8 cellular contexts compared by ENCODE assay signal in the genomic region with DNA sequence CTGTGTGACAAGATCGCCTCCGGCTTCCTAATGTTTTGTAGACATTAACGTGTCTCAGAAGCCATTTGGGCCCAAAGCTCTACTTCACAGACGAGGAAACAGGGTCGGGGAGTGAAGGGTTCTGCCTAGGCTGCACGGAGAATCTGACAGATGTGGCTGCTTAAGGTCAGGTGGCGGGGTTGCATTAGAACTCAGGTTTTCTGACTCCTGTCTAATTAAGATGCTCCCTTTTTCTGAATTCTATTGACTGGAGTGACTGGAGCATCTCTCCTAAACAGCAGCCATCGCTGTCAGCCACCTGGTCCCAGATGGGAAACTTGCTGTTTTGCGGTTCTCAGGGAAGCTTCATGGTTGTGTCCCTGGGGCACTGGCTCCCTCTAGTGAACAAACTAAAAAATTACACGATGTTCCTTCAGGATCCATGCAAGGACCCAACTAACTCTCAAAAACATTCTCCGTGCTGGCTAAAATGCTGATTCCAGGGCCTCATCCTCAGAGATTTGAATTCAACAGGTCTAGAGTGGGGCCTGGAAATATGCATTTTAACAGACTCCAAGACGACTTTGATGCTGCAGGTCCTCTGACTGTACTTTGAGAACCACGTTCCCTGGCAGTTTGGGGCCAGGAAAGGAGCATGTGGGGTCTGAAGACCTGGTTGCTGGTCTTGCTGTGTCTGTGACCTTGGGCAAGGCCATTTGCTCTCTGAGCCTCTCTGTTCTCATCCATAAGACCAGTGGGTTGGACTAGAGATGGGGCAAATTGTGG.
DNase-seq lines count a peak whose midpoint lies in the region; ATAC-seq and TF ChIP-seq lines count a peak whose summit lies in the region.

No MANE protein-coding gene starts in this region.

- no peaks in the 10 kb centered on the region for H3K36me3 ChIP-seq in CD4-positive, CD25-positive, alpha-beta regulatory T cell (ENCODE audit: control insufficient read depth, insufficient read depth, low read length)
- H3K36me3 ChIP-seq in HCT116 (ENCODE audit: control insufficient read depth in 1 of 2, insufficient read depth in 2 of 2, low read length in 2 of 2) (no peaks in the 10 kb centered on the region), OCI-LY7 (ENCODE audit: insufficient read depth, low read length) (no peaks in the 10 kb centered on the region), parathyroid adenoma (ENCODE audit: control insufficient read depth, insufficient read depth, low read length) (no peaks in the 10 kb centered on the region)

- H3K79me2 ChIP-seq in HCT116 (ENCODE audit: insufficient read depth, low read length), result no peaks in the 10 kb centered on the region
- H3K79me2 ChIP-seq in OCI-LY7 (ENCODE audit: insufficient read depth, low read depth, low read length), result no peaks in the 10 kb centered on the region
- H3K79me2 ChIP-seq in parathyroid adenoma, result no peaks in the 10 kb centered on the region

- H4K20me1 ChIP-seq in HCT116 (ENCODE audit: insufficient read depth) (no peaks in the 10 kb centered on the region), OCI-LY7 (ENCODE audit: insufficient read depth, low read length) (no peaks in the 10 kb centered on the region)

- peaks cover 0 to 10% (median 2%) of the 10 kb centered on the region in 7 donors for H3K9me3 Mint-ChIP-seq in CD4-positive, CD25-positive, alpha-beta regulatory T cell
- H3K9me3 Mint-ChIP-seq in activated naive CD4-positive, alpha-beta T cell treated with anti-CD3 and anti-CD28 coated beads, Interleukin-2, amount 10 ng/mL, durations not matched to agents 7 days and 5 days, result peaks cover 18% of the 10 kb centered on the region

- no peak for TF ChIP-seq POLR2A in HCT116 (IDR thresholded peaks at IDR 0.05; ENCODE audit: borderline replicate concordance, extremely low read depth, insufficient read depth, insufficient read length)
- no peak for TF ChIP-seq POLR2A in GM18505 (IDR thresholded peaks at IDR 0.05; ENCODE audit: borderline replicate concordance, extremely low read depth, insufficient read depth, insufficient read length)

- H3K4me2 ChIP-seq in HCT116 (ENCODE audit: low read length) (no peak overlapping the region), OCI-LY7 (ENCODE audit: low read length) (peak overlapping the region; percentile 11; the same call in 1 of the 2 replicates), parathyroid adenoma (ENCODE audit: low read length) (no peak overlapping the region)

- TF ChIP-seq CTCF in HCT116 (IDR thresholded peaks at IDR 0.05 in 2 of 3, conservative IDR thresholded peaks at IDR 0.05 in 1 of 3; ENCODE audit: borderline replicate concordance in 1 of 3, insufficient read depth in 1 of 3, low read depth in 2 of 3, low read length in 2 of 3) (peak; percentile 81 to 94 (median 90)), OCI-LY7 (conservative IDR thresholded peaks at IDR 0.05; ENCODE audit: low read length) (peak; percentile 94), parathyroid adenoma (IDR thresholded peaks at IDR 0.05) (peak; percentile 71)

- H3K9me3 ChIP-seq in CD4-positive, CD25-positive, alpha-beta regulatory T cell (ENCODE audit: control insufficient read depth in 2 of 2, low read length in 2 of 2), result peaks cover 7 to 11% of the 10 kb centered on the region in 2 experiments
- peaks cover 7 to 8% of the 10 kb centered on the region in 2 experiments; a peak in 2 of 4 replicates for H3K9me3 ChIP-seq in HCT116 (ENCODE audit: control insufficient read depth in 1 of 2, insufficient read depth in 1 of 2, low read depth in 1 of 2, low read length in 2 of 2)
- no peaks in the 10 kb centered on the region for H3K9me3 ChIP-seq in OCI-LY7 (ENCODE audit: low read length)
- H3K9me3 ChIP-seq in parathyroid adenoma (ENCODE audit: control insufficient read depth, low read length), result no peaks in the 10 kb centered on the region

- no peaks in the 10 kb centered on the region for H3K9me2 ChIP-seq in HCT116 (ENCODE audit: insufficient read depth)
- H3K9me2 ChIP-seq in OCI-LY7 (ENCODE audit: insufficient read depth, low read length), result no peaks in the 10 kb centered on the region

- intact Hi-C loops in HCT116 (cut with micrococcal nuclease) (loop anchor here (1.0 kb wide), 2 partner anchors 29 to 195 kb away; no protein-coding TSS in a partner anchor), OCI-LY7 (cut with micrococcal nuclease; ENCODE audit: unreplicated experiment) (loop anchor here (1.0 to 10.0 kb wide), 3 partner anchors 29 to 195 kb away; partner anchors contain the start of gene IRF8)

- no peak overlapping the region for H3K4me3 ChIP-seq in CD4-positive, CD25-positive, alpha-beta regulatory T cell (ENCODE audit: low read depth, low read length)
- H3K4me3 ChIP-seq in HCT116 (replicated peaks in 1 of 2; ENCODE audit: low read depth in 1 of 2, low read length in 2 of 2) (no peak overlapping the region), OCI-LY7 (ENCODE audit: low read depth, low read length, poor library complexity, severe bottlenecking) (no peak overlapping the region), parathyroid adenoma (ENCODE audit: low read depth, low read length) (no peak overlapping the region)

- no peaks in the 10 kb centered on the region for H3K36me3 Mint-ChIP-seq in CD4-positive, CD25-positive, alpha-beta regulatory T cell
- peaks cover 3% of the 10 kb centered on the region for H3K36me3 Mint-ChIP-seq in activated naive CD4-positive, alpha-beta T cell treated with anti-CD3 and anti-CD28 coated beads, Interleukin-2, amount 10 ng/mL, durations not matched to agents 7 days and 5 days

- POLR2A ChIA-PET in HCT116 (lab: Charles Lee) (interaction anchor here (2.1 kb wide), 1 partner anchor 196 kb away, joined by 6 read pairs; no protein-coding TSS in a partner anchor), OCI-LY7 (lab: Charles Lee) (interaction anchor here (0.7 to 1.5 kb wide), 4 partner anchors 20 to 195 kb away, joined by 3 to 5 read pairs (median 4); no protein-coding TSS in a partner anchor)

- no peak overlapping the region for H2AFZ ChIP-seq in HCT116 (ENCODE audit: low read depth, low read length, poor library complexity, severe bottlenecking)
- H2AFZ ChIP-seq in OCI-LY7 (ENCODE audit: low read length), result no peak overlapping the region
- no peak overlapping the region for H2AFZ ChIP-seq in parathyroid adenoma

- no peak for ATAC-seq in CD4-positive, CD25-positive, alpha-beta regulatory T cell (ENCODE audit: low read depth in 2 of 2)
- ATAC-seq in HCT116 (peak; percentile 90), HG03432 (IDR thresholded peaks at IDR 0.05; ENCODE audit: unreplicated experiment) (no peak), GM18505 (IDR thresholded peaks at IDR 0.05; ENCODE audit: unreplicated experiment) (no peak)

- TF ChIP-seq RAD21 in HCT116 (IDR thresholded peaks at IDR 0.05; ENCODE audit: low read depth), result peak; percentile 94

- no peak overlapping the region for H3K27ac Mint-ChIP-seq in CD4-positive, CD25-positive, alpha-beta regulatory T cell
- H3K27ac Mint-ChIP-seq in activated naive CD4-positive, alpha-beta T cell treated with anti-CD3 and anti-CD28 coated beads, Interleukin-2, amount 10 ng/mL, durations not matched to agents 7 days and 5 days, result no peak overlapping the region

- peak in 2 of 3 donors; percentile 32 to 48 for DNase-seq in CD4-positive, CD25-positive, alpha-beta regulatory T cell
- DNase-seq in HCT116 (ENCODE audit: low read depth, low spot score) (peak; percentile 61), OCI-LY7 (ENCODE audit: low spot score) (peak; percentile 75), glomerular visceral epithelial cell (ENCODE audit: extremely low spot score) (peak; percentile 42)
- peak; percentile 43 for DNase-seq in activated naive CD4-positive, alpha-beta T cell treated with anti-CD3 and anti-CD28 coated beads, Interleukin-2, amount 10 ng/mL, durations not matched to agents 7 days and 5 days

- H3K9ac ChIP-seq in HCT116 (ENCODE audit: low read length), result no peak overlapping the region
- H3K9ac ChIP-seq in parathyroid adenoma, result no peak overlapping the region

- no peaks in the 10 kb centered on the region for H3K4me1 Mint-ChIP-seq in CD4-positive, CD25-positive, alpha-beta regulatory T cell
- H3K4me1 Mint-ChIP-seq in activated naive CD4-positive, alpha-beta T cell treated with anti-CD3 and anti-CD28 coated beads, Interleukin-2, amount 10 ng/mL, durations not matched to agents 7 days and 5 days, result no peaks in the 10 kb centered on the region

- H3K27me3 Mint-ChIP-seq in CD4-positive, CD25-positive, alpha-beta regulatory T cell, result peaks cover 12% of the 10 kb centered on the region
- peaks cover 37% of the 10 kb centered on the region for H3K27me3 Mint-ChIP-seq in activated naive CD4-positive, alpha-beta T cell treated with anti-CD3 and anti-CD28 coated beads, Interleukin-2, amount 10 ng/mL, durations not matched to agents 7 days and 5 days

- H3K4me3 Mint-ChIP-seq in CD4-positive, CD25-positive, alpha-beta regulatory T cell, result no peak overlapping the region
- H3K4me3 Mint-ChIP-seq in activated naive CD4-positive, alpha-beta T cell treated with anti-CD3 and anti-CD28 coated beads, Interleukin-2, amount 10 ng/mL, durations not matched to agents 7 days and 5 days, result no peak overlapping the region

- no peak overlapping the region for H3K27ac ChIP-seq in CD4-positive, CD25-positive, alpha-beta regulatory T cell (ENCODE audit: insufficient read depth, low read length, poor library complexity, severe bottlenecking)
- no peak overlapping the region for H3K27ac ChIP-seq in HCT116 (ENCODE audit: low read depth, low read length)
- H3K27ac ChIP-seq in OCI-LY7 (ENCODE audit: low read depth, low read length, poor library complexity, severe bottlenecking), result no peak overlapping the region
- H3K27ac ChIP-seq in parathyroid adenoma, result no peak overlapping the region

- no peaks in the 10 kb centered on the region for H3K27me3 ChIP-seq in CD4-positive, CD25-positive, alpha-beta regulatory T cell (ENCODE audit: control insufficient read depth, insufficient read depth, low read length)
- H3K27me3 ChIP-seq in HCT116 (ENCODE audit: insufficient read depth, low read length) (no peaks in the 10 kb centered on the region), parathyroid adenoma (ENCODE audit: control insufficient read depth, insufficient read depth, low read length) (no peaks in the 10 kb centered on the region)

- CTCF ChIA-PET in HCT116 (lab: Charles Lee), result interaction anchor here (0.7 to 3.2 kb wide), 6 partner anchors 9 to 202 kb away, joined by 3 to 104 read pairs (median 4); no protein-coding TSS in a partner anchor
- CTCF ChIA-PET in OCI-LY7 (lab: Charles Lee; ENCODE audit: unreplicated experiment), result interaction anchor here (1.0 to 1.2 kb wide), 3 partner anchors 195 to 381 kb away, joined by 3 to 6 read pairs (median 5); no protein-coding TSS in a partner anchor
- CTCF ChIA-PET in activated naive CD4-positive, alpha-beta T cell treated with anti-CD3 and anti-CD28 coated beads, Interleukin-2, amount 10 ng/mL, durations not matched to agents 7 days and 5 days (lab: Charles Lee), result interaction anchor here (0.7 to 10.0 kb wide), 7 partner anchors 24 to 195 kb away, joined by 3 to 139 read pairs (median 4); no protein-coding TSS in a partner anchor

- no peaks in the 10 kb centered on the region for H3K4me1 ChIP-seq in CD4-positive, CD25-positive, alpha-beta regulatory T cell (ENCODE audit: control insufficient read depth, insufficient read depth, low read length, poor library complexity, severe bottlenecking)
- H3K4me1 ChIP-seq in HCT116 (ENCODE audit: control insufficient read depth in 1 of 2, insufficient read depth in 2 of 2, low read length in 2 of 2) (no peaks in the 10 kb centered on the region), OCI-LY7 (ENCODE audit: insufficient read depth, low read length, poor library complexity, severe bottlenecking) (peaks cover 3% of the 10 kb centered on the region), parathyroid adenoma (no peaks in the 10 kb centered on the region)

- BruUV-seq in HCT116 (replicated peaks; lab: Mats Ljungman, UMichigan) (no TSS peak), OCI-LY7 (replicated peaks; lab: Mats Ljungman, UMichigan) (no TSS peak)

- RAD21 ChIA-PET in HCT116 (lab: Charles Lee; ENCODE audit: low non-redundant PET in 1 of 2, low total read pairs in 2 of 2, uncharacterized antibody in 2 of 2, unreplicated experiment in 2 of 2), result interaction anchor here (0.8 to 2.5 kb wide), 3 partner anchors 195 to 197 kb away, joined by 4 to 17 read pairs (median 10); no protein-coding TSS in a partner anchor
